Comparison of ENCODE assay signal across 12 cellular contexts in the genomic region with DNA sequence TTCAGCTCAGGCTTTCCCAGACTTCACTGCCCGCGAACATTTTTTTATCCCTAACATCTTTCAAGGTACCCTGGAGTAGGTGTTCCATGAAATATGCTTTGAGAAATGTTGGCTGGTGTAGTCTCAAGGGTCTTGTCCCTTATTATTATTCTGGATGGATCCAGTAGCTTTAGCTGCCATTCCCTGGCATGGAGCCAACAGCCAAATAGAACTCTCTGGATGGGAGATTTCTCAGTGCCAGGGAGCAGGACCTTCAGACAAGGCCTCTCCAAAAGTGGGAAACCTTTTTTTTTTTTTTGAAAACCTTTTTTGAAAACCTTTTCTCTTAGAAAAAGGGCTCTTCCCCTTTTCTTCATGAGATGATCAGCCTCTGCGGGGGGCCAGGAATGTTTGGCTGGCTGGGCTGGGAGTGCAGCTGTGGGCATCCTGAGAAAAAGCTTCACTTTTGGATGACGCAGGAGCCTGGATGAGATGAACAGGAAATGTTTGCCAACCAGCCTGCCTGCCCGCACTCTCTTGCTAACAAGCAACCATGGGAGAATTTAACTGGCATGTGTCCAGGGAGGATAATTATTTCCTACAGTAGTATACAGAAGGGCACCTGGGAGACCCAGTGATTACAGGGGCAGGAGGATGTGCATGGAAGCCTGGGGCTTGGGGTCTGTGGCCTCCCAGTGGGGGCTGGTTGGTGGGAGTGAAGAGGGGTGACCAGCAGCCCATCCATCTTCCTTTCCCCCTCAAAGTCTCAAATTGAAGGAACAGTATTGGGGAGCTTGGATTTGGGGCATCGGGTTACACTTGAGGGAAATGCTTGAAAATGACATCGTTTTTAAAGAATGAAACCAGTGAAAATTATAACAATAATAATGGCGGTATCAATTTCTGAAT.
DNase-seq lines count a peak whose midpoint lies in the region; ATAC-seq, FAIRE-seq and TF ChIP-seq lines count a peak whose summit lies in the region.
"Had no signal": no experiment of that assay in that cellular context is flagged by ENCODE, and none has a peak within 500 bp of the region (broad histone marks: within the 10 kb centered on the region; RNA-seq: fewer than 3 reads in every experiment).

No MANE protein-coding gene starts in this region.

- H3K4me1 ChIP-seq in SK-N-SH (ENCODE audit: control insufficient read depth in 1 of 2, insufficient read depth in 2 of 2, low read depth in 1 of 2, low read length in 1 of 2) (peaks cover 0 to 5% of the 10 kb centered on the region in 2 experiments; a peak in 1 of 4 replicates), RWPE2 (ENCODE audit: insufficient read depth, poor library complexity, severe bottlenecking) (peaks cover 10% of the 10 kb centered on the region)
- H3K4me1 ChIP-seq in CD8-positive, alpha-beta T cell (ENCODE audit: insufficient read depth, low read length), result peaks cover 2% of the 10 kb centered on the region
- H3K4me1 ChIP-seq: lower lobe of right lung had no signal

- FAIRE-seq in urothelium cell line (lab: Jason Lieb, UNC), result no peak
- FAIRE-seq: colon had no signal

- H3K27ac Mint-ChIP-seq in CD8-positive, alpha-beta T cell, result no peak overlapping the region

- H3K27me3 Mint-ChIP-seq in CD8-positive, alpha-beta T cell (ENCODE audit: low read depth), result no peaks in the 10 kb centered on the region

- no peak for TF ChIP-seq EP300 in SK-N-SH (IDR thresholded peaks at IDR 0.05; ENCODE audit: borderline replicate concordance in 1 of 2, low read depth in 1 of 2, low read length in 1 of 2)

- H4K20me1 ChIP-seq in SK-N-SH (ENCODE audit: insufficient read depth), result no peaks in the 10 kb centered on the region

- H3K36me3 ChIP-seq in SK-N-SH (replicated peaks in 1 of 2; ENCODE audit: control insufficient read depth in 1 of 2, insufficient read depth in 2 of 2, low read length in 1 of 2), result no peaks in the 10 kb centered on the region
- no peaks in the 10 kb centered on the region for H3K36me3 ChIP-seq in RWPE2 (ENCODE audit: low read depth)
- no peaks in the 10 kb centered on the region for H3K36me3 ChIP-seq in CD8-positive, alpha-beta T cell (ENCODE audit: insufficient read depth, low read length)
- H3K36me3 ChIP-seq: lower lobe of right lung had no signal

- CTCF ChIA-PET in SK-N-SH (lab: Yijun Ruan, JAX), result interaction anchor here (1.0 to 1.2 kb wide), 2 partner anchors 11 to 203 kb away, joined by 3 to 4 read pairs; no protein-coding TSS in a partner anchor
- CTCF ChIA-PET in CD8-positive, alpha-beta T cell (lab: Charles Lee), result no interaction called here

- ATAC-seq in SK-N-SH treated with all-trans-retinoic acid at 6 μM for 48 hours (no peak), RWPE2 (ENCODE audit: low read depth) (peak; percentile 86), HG02870 (IDR thresholded peaks at IDR 0.05; ENCODE audit: unreplicated experiment) (no peak)
- no peak for ATAC-seq in stimulated activated naive CD8-positive, alpha-beta T cell treated with anti-CD3 and anti-CD28 coated beads, Interleukin-15, Interleukin-2, amounts not matched to agents 100 U/mL and 50 U/mL, for 24 hours
- no peak for ATAC-seq in CD8-positive, alpha-beta T cell
- ATAC-seq: lower lobe of right lung had no signal

- H3K9me2 ChIP-seq in SK-N-SH, result no peaks in the 10 kb centered on the region

- H3K9ac ChIP-seq in SK-N-SH, result no peak overlapping the region

- H3K4me3 Mint-ChIP-seq in CD8-positive, alpha-beta T cell, result no peak overlapping the region

- H3K9me3 ChIP-seq in SK-N-SH, result no peaks in the 10 kb centered on the region
- no peaks in the 10 kb centered on the region for H3K9me3 ChIP-seq in RWPE2 (ENCODE audit: severe bottlenecking)
- no peaks in the 10 kb centered on the region for H3K9me3 ChIP-seq in CD8-positive, alpha-beta T cell (ENCODE audit: low read length)
- H3K9me3 ChIP-seq: lower lobe of right lung had no signal

- H2AFZ ChIP-seq in SK-N-SH (ENCODE audit: low read depth), result no peak overlapping the region

- H3K4me1 Mint-ChIP-seq in CD8-positive, alpha-beta T cell (ENCODE audit: low read depth), result peaks cover 6% of the 10 kb centered on the region

- H3F3A ChIP-seq in SK-N-SH (replicated peaks; ENCODE audit: insufficient read depth), result no peaks in the 10 kb centered on the region

- TF ChIP-seq CTCF in SK-N-SH (IDR thresholded peaks at IDR 0.05) (no peak), RWPE2 (IDR thresholded peaks at IDR 0.05; ENCODE audit: poor library complexity, severe bottlenecking) (no peak)
- no peak for TF ChIP-seq CTCF in CD8-positive, alpha-beta T cell (IDR thresholded peaks at IDR 0.05)

- H3K27me3 ChIP-seq in SK-N-SH (ENCODE audit: insufficient read depth), result no peaks in the 10 kb centered on the region
- H3K27me3 ChIP-seq in RWPE2 (ENCODE audit: insufficient read depth, poor library complexity, severe bottlenecking), result no peaks in the 10 kb centered on the region
- no peaks in the 10 kb centered on the region for H3K27me3 ChIP-seq in CD8-positive, alpha-beta T cell (ENCODE audit: insufficient read depth, low read length)

- H3K4me2 ChIP-seq in SK-N-SH, result no peak overlapping the region

- intact Hi-C loops in CD8-positive, alpha-beta T cell (cut with DNase I, micrococcal nuclease), result no loop called here

- H3K27ac ChIP-seq in SK-N-SH (ENCODE audit: low read depth in 2 of 2, low read length in 1 of 2) (peak overlapping the region in 1 of 2 experiments; percentile 48; a peak in 2 of 4 replicates), RWPE2 (ENCODE audit: poor library complexity, severe bottlenecking) (peak overlapping the region; percentile 43)
- no peak overlapping the region for H3K27ac ChIP-seq in CD8-positive, alpha-beta T cell (ENCODE audit: low read depth, low read length)
- H3K27ac ChIP-seq: lower lobe of right lung had no signal

- peak; percentile 10 for DNase-seq in SK-N-SH
- DNase-seq in RWPE2 (ENCODE audit: low spot score), result peak; percentile 69
- DNase-seq in glomerular visceral epithelial cell (ENCODE audit: extremely low spot score), result peak; percentile 68
- peak; percentile 49 for DNase-seq in urothelium cell line (ENCODE audit: low spot score)
- no peak for DNase-seq in stimulated activated naive CD8-positive, alpha-beta T cell treated with anti-CD3 and anti-CD28 coated beads, Interleukin-15, Interleukin-2, amounts not matched to agents 100 U/mL and 50 U/mL, for 24 hours
- DNase-seq in CD8-positive, alpha-beta T cell, result no peak
- DNase-seq: 8988T, lower lobe of right lung, MV-4-11 had no signal

- H3K9me3 Mint-ChIP-seq in CD8-positive, alpha-beta T cell, result peaks cover 2% of the 10 kb centered on the region

- POLR2A ChIA-PET in SK-N-SH (lab: Yijun Ruan, JAX), result no interaction called here
- POLR2A ChIA-PET in CD8-positive, alpha-beta T cell (lab: Charles Lee), result no interaction called here

- no peak for TF ChIP-seq RAD21 in SK-N-SH (IDR thresholded peaks at IDR 0.05; ENCODE audit: low read length)

- 70% methylated on average over 8 of the region's 8 CpGs for WGBS in SK-N-SH (ENCODE audit: low lambda C conversion rate)

- H3K79me2 ChIP-seq in SK-N-SH (ENCODE audit: insufficient read depth), result no peaks in the 10 kb centered on the region

- H3K4me3 ChIP-seq in SK-N-SH (ENCODE audit: low read depth in 2 of 2, low read length in 1 of 2) (no peak overlapping the region), RWPE2 (ENCODE audit: severe bottlenecking) (no peak overlapping the region)
- H3K4me3 ChIP-seq in CD8-positive, alpha-beta T cell (ENCODE audit: low read depth, low read length), result no peak overlapping the region
- H3K4me3 ChIP-seq: lower lobe of right lung had no signal

- H3K36me3 Mint-ChIP-seq in CD8-positive, alpha-beta T cell, result no peaks in the 10 kb centered on the region

TF ChIP-seq in SK-N-SH, 30 proteins besides CTCF, POLR2A, EP300 and RAD21:
- 0 out of 2 replicates have a peak, but pooled peaks have one; percentile 5 for TF ChIP-seq NFIC (IDR thresholded peaks at IDR 0.05; ENCODE audit: borderline replicate concordance)
- TF ChIP-seq, protein P1, sequence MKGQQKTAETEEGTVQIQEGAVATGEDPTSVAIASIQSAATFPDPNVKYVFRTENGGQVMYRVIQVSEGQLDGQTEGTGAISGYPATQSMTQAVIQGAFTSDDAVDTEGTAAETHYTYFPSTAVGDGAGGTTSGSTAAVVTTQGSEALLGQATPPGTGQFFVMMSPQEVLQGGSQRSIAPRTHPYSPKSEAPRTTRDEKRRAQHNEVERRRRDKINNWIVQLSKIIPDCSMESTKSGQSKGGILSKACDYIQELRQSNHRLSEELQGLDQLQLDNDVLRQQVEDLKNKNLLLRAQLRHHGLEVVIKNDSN (IDR thresholded peaks at IDR 0.05; ENCODE audit: borderline replicate concordance, low read depth), result no peak

TF ChIP-seq in SK-N-SH treated with all-trans-retinoic acid at 6 μM for 48 hours, 23 proteins besides CTCF, POLR2A, EP300 and RAD21:
- TF ChIP-seq CSDC2 (CRISPR knock-in tag; IDR thresholded peaks at IDR 0.05), result no peak
- no peak for TF ChIP-seq OSR1 (CRISPR knock-in tag; IDR thresholded peaks at IDR 0.05)
- TF ChIP-seq ZNF70 (CRISPR knock-in tag; IDR thresholded peaks at IDR 0.05), result no peak
- no peak for TF ChIP-seq ESRRG (CRISPR knock-in tag; IDR thresholded peaks at IDR 0.05)
- TF ChIP-seq ARNTL (CRISPR knock-in tag; IDR thresholded peaks at IDR 0.05; ENCODE audit: borderline replicate concordance, low read depth), result no peak
TF ChIP-seq in SK-N-SH treated with all-trans-retinoic acid at 6 μM for 48 hours: peak in this region for 0.

Comparison
In these comparisons a context has a peak if more than half of its experiments do, and no peak if none do; other contexts are left out.
1. DNase-seq: peak in SK-N-SH (single experiment), RWPE2 (single experiment), glomerular visceral epithelial cell (single experiment) and urothelium cell line (single experiment); none in stimulated activated naive CD8-positive, alpha-beta T cell treated with anti-CD3 and anti-CD28 coated beads, Interleukin-15, Interleukin-2, amounts not matched to agents 100 U/mL and 50 U/mL, for 24 hours (single experiment) and CD8-positive, alpha-beta T cell (0 of 7).